ENCODE assay signal across 22 cellular contexts in the genomic region with DNA sequence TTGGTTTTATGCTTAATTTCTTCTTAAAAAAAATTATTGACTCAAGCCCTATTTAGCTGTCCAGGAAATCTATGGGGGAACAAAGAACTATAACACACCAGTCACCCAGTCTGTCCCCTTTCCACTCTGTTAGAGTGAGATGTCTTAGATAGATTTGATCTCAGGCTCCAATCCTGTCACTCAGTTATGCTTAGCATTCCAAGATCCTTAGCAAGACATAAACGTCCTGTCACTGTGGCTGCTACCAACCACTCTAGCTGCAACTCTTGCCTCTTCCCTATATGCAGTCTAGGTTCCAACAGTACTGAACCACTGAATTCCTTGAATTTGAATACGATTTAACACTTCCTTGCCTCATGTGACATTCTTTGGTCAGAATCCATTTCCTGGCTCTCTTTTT.
DNase-seq lines count a peak whose midpoint lies in the region; ATAC-seq, FAIRE-seq and TF ChIP-seq lines count a peak whose summit lies in the region.
"Had no signal": no experiment of that assay in that cellular context is flagged by ENCODE, and none has a peak within 500 bp of the region (broad histone marks: within the 10 kb centered on the region; RNA-seq: fewer than 3 reads in every experiment).

No MANE protein-coding gene starts in this region.

- H3K9me2 ChIP-seq in HCT116 (ENCODE audit: insufficient read depth) = no peaks in the 10 kb centered on the region

- 25 to 35% methylated on average over 2 of the region's 2 CpGs for WGBS in pancreas, 2 donors

- H3K4me2 ChIP-seq in HCT116 (ENCODE audit: low read length) = peak overlapping the region; percentile 52

- BruUV-seq in HCT116 (replicated peaks; lab: Mats Ljungman, UMichigan) = no TSS peak

- no peak for TF ChIP-seq POLR2A in HCT116 (IDR thresholded peaks at IDR 0.05; ENCODE audit: borderline replicate concordance, extremely low read depth, insufficient read depth, insufficient read length)

- RAD21 ChIA-PET in HCT116 (lab: Charles Lee; ENCODE audit: low non-redundant PET in 1 of 2, low total read pairs in 2 of 2, uncharacterized antibody in 2 of 2, unreplicated experiment in 2 of 2) = no interaction called here

- H2AFZ ChIP-seq in HCT116 (ENCODE audit: low read depth, low read length, poor library complexity, severe bottlenecking) = no peak overlapping the region

- H3K27ac ChIP-seq in HCT116 (ENCODE audit: low read depth, low read length) = no peak overlapping the region
- H3K27ac ChIP-seq in pancreas = no peak overlapping the region
- H3K27ac ChIP-seq: HL-60 had no signal

- FAIRE-seq in pancreas (lab: Jason Lieb, UNC) = no peak
- FAIRE-seq: GM19239, H54, HTR-8/SVneo had no signal

- H3K36me3 ChIP-seq in HCT116 (ENCODE audit: control insufficient read depth in 1 of 2, insufficient read depth in 2 of 2, low read length in 2 of 2) (no peaks in the 10 kb centered on the region), pancreas (no peaks in the 10 kb centered on the region)
- H3K36me3 ChIP-seq: MG63 had no signal

- intact Hi-C loops in HCT116 (cut with micrococcal nuclease) (no loop called here), pancreas (cut with DNase I) (no loop called here)

- H3K79me2 ChIP-seq in HCT116 (ENCODE audit: insufficient read depth, low read length) = no peaks in the 10 kb centered on the region

- H4K20me1 ChIP-seq in HCT116 (ENCODE audit: insufficient read depth) = no peaks in the 10 kb centered on the region

- ATAC-seq in HCT116 (no peak), pancreas (no peak), GM19463 (IDR thresholded peaks at IDR 0.05; ENCODE audit: unreplicated experiment) (no peak)

- H3K27me3 ChIP-seq in HCT116 (ENCODE audit: insufficient read depth, low read length) = no peaks in the 10 kb centered on the region
- no peaks in the 10 kb centered on the region for H3K27me3 ChIP-seq in pancreas
- H3K27me3 ChIP-seq: MG63 had no signal

- DNase-seq in HCT116 (ENCODE audit: low read depth, low spot score) = no peak
- DNase-seq in RPMI7951 (ENCODE audit: low read depth) = peak; percentile 21
- DNase-seq in foreskin melanocyte = peak; percentile 2
- DNase-seq in pancreas = no peak
- DNase-seq in nucleus accumbens (lab: John Stamatoyannopoulos, UW) = no peak
- no peak for DNase-seq in RKO (ENCODE audit: low spot score)
- DNase-seq: AML-193, DMS 273 treated with DMSO at 0.1 percent for 48 hours, GDM1, IMR-90, Karpas-422, MG63, NCI-H1092, NCI-H1436 treated with DMSO at 0.1 percent for 48 hours, NCI-H2081 treated with DMSO at 0.1 percent for 48 hours, NCI-H446 treated with DMSO at 0.1 percent for 48 hours, SHP77 treated with DMSO at 0.1 percent for 48 hours had no signal

- H3K4me1 ChIP-seq in HCT116 (ENCODE audit: control insufficient read depth in 1 of 2, insufficient read depth in 2 of 2, low read length in 2 of 2) = no peaks in the 10 kb centered on the region
- no peaks in the 10 kb centered on the region for H3K4me1 ChIP-seq in pancreas

- POLR2A ChIA-PET in HCT116 (lab: Charles Lee) = no interaction called here

- no peaks in the 10 kb centered on the region for H3K9me3 ChIP-seq in HCT116 (ENCODE audit: control insufficient read depth in 1 of 2, insufficient read depth in 1 of 2, low read depth in 1 of 2, low read length in 2 of 2)
- no peaks in the 10 kb centered on the region for H3K9me3 ChIP-seq in pancreas
- H3K9me3 ChIP-seq: MG63 had no signal

- CTCF ChIA-PET in HCT116 (lab: Charles Lee) = no interaction called here

- H3K9ac ChIP-seq in HCT116 (ENCODE audit: low read length) = peak overlapping the region; percentile 46; the same call in 1 of the 2 replicates

- TF ChIP-seq CTCF in HCT116 (IDR thresholded peaks at IDR 0.05 in 2 of 3, conservative IDR thresholded peaks at IDR 0.05 in 1 of 3; ENCODE audit: borderline replicate concordance in 1 of 3, insufficient read depth in 1 of 3, low read depth in 2 of 3, low read length in 2 of 3) = no peak
- no peak for TF ChIP-seq CTCF in pancreas (IDR thresholded peaks at IDR 0.05)

- TF ChIP-seq RAD21 in HCT116 (IDR thresholded peaks at IDR 0.05; ENCODE audit: low read depth) = no peak

- peak overlapping the region; percentile 49 to 56; a peak in 3 of 4 replicates for H3K4me3 ChIP-seq in HCT116 (replicated peaks in 1 of 2; ENCODE audit: low read depth in 1 of 2, low read length in 2 of 2)
- H3K4me3 ChIP-seq in pancreas = no peak overlapping the region
- H3K4me3 ChIP-seq: MG63 had no signal

TF ChIP-seq in HCT116, 20 proteins besides CTCF, POLR2A, EP300 and RAD21:
- TF ChIP-seq ATF3 (IDR thresholded peaks at IDR 0.05) (no peak), SIN3A (IDR thresholded peaks at IDR 0.05; ENCODE audit: low read depth) (no peak), CEBPB (IDR thresholded peaks at IDR 0.05; ENCODE audit: low read depth) (no peak), FOSL1 (IDR thresholded peaks at IDR 0.05; ENCODE audit: low read depth) (no peak), JUND (IDR thresholded peaks at IDR 0.05) (no peak), YY1 (IDR thresholded peaks at IDR 0.05; ENCODE audit: extremely low read depth, insufficient replicate concordance, low read depth, low read length) (no peak), CBX3 (IDR thresholded peaks at IDR 0.05; ENCODE audit: low read depth) (no peak), EZH2 (IDR thresholded peaks at IDR 0.05) (no peak), SRF (IDR thresholded peaks at IDR 0.05; ENCODE audit: low read depth) (no peak), TCF7L2 (IDR thresholded peaks at IDR 0.05; ENCODE audit: borderline replicate concordance, extremely low read depth, insufficient read depth, insufficient read length) (no peak), EGR1 (IDR thresholded peaks at IDR 0.05; ENCODE audit: low read depth) (no peak), EZH2phosphoT487 (IDR thresholded peaks at IDR 0.05; ENCODE audit: borderline replicate concordance) (no peak), ELF1 (IDR thresholded peaks at IDR 0.05; ENCODE audit: borderline replicate concordance, low read depth) (no peak), SP1 (IDR thresholded peaks at IDR 0.05; ENCODE audit: low read depth) (no peak), POLR2AphosphoS5 (IDR thresholded peaks at IDR 0.05; ENCODE audit: low read depth, low read length) (no peak), ZFX (IDR thresholded peaks at IDR 0.05) (no peak), ZNF274 (IDR thresholded peaks at IDR 0.05; ENCODE audit: low read depth, low read length) (no peak)
- TF ChIP-seq, protein P1, sequence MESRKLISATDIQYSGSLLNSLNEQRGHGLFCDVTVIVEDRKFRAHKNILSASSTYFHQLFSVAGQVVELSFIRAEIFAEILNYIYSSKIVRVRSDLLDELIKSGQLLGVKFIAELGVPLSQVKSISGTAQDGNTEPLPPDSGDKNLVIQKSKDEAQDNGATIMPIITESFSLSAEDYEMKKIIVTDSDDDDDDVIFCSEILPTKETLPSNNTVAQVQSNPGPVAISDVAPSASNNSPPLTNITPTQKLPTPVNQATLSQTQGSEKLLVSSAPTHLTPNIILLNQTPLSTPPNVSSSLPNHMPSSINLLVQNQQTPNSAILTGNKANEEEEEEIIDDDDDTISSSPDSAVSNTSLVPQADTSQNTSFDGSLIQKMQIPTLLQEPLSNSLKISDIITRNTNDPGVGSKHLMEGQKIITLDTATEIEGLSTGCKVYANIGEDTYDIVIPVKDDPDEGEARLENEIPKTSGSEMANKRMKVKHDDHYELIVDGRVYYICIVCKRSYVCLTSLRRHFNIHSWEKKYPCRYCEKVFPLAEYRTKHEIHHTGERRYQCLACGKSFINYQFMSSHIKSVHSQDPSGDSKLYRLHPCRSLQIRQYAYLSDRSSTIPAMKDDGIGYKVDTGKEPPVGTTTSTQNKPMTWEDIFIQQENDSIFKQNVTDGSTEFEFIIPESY (IDR thresholded peaks at IDR 0.05; ENCODE audit: extremely low read depth, insufficient replicate concordance, low read length) = no peak
- TF ChIP-seq, protein P2, sequence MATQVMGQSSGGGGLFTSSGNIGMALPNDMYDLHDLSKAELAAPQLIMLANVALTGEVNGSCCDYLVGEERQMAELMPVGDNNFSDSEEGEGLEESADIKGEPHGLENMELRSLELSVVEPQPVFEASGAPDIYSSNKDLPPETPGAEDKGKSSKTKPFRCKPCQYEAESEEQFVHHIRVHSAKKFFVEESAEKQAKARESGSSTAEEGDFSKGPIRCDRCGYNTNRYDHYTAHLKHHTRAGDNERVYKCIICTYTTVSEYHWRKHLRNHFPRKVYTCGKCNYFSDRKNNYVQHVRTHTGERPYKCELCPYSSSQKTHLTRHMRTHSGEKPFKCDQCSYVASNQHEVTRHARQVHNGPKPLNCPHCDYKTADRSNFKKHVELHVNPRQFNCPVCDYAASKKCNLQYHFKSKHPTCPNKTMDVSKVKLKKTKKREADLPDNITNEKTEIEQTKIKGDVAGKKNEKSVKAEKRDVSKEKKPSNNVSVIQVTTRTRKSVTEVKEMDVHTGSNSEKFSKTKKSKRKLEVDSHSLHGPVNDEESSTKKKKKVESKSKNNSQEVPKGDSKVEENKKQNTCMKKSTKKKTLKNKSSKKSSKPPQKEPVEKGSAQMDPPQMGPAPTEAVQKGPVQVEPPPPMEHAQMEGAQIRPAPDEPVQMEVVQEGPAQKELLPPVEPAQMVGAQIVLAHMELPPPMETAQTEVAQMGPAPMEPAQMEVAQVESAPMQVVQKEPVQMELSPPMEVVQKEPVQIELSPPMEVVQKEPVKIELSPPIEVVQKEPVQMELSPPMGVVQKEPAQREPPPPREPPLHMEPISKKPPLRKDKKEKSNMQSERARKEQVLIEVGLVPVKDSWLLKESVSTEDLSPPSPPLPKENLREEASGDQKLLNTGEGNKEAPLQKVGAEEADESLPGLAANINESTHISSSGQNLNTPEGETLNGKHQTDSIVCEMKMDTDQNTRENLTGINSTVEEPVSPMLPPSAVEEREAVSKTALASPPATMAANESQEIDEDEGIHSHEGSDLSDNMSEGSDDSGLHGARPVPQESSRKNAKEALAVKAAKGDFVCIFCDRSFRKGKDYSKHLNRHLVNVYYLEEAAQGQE (IDR thresholded peaks at IDR 0.05; ENCODE audit: low read depth) = no peak

Comparison
In these comparisons a context has a peak if more than half of its experiments do, and no peak if none do; other contexts are left out.
1. DNase-seq: peak in RPMI7951 (single experiment) and foreskin melanocyte (single experiment); none in HCT116 (single experiment), pancreas (0 of 6), nucleus accumbens (0 of 56) and RKO (single experiment).
2. H3K4me3 ChIP-seq: peak in HCT116 (2 of 2); none in pancreas (0 of 4).